Comparison of ENCODE assay signal across 1 cellular context in genomic region chr15:44501768-44502366, GRCh38.
TF ChIP-seq lines count a peak whose summit lies in the region.

No MANE protein-coding gene starts in this region.

TF ChIP-seq in HCT116, 20 proteins besides CTCF, POLR2A, EP300 and RAD21 (continued from another document):
- no peak for TF ChIP-seq ZBTB33 (IDR thresholded peaks at IDR 0.05; ENCODE audit: extremely low read depth, insufficient replicate concordance, low read length)
- TF ChIP-seq ZNF274 (IDR thresholded peaks at IDR 0.05; ENCODE audit: low read depth, low read length) = no peak
- TF ChIP-seq TCF7L2 (IDR thresholded peaks at IDR 0.05; ENCODE audit: borderline replicate concordance, extremely low read depth, insufficient read depth, insufficient read length) = no peak
- TF ChIP-seq CEBPB (IDR thresholded peaks at IDR 0.05; ENCODE audit: low read depth) = no peak
- TF ChIP-seq EGR1 (IDR thresholded peaks at IDR 0.05; ENCODE audit: low read depth) = no peak
